ENCODE assay signal across 1 cellular context in the genomic region with DNA sequence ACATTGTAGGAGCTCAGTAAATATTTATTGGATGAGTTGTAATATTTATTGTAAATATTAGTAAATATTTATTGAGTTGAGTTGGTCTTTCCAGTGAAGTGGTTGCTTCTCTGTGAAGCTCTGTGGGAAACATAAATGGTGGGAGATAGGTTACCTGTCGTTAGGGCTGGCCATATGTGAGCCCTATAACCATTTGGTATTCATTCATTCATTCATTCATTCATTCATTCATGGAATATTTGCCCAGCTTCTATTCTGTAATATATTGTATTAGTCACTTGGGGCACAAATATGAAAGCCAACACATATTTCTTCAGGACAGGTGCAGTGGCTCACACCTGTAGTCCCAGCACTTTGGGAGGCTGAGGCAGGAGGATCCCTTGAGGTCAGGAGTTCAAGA.
TF ChIP-seq lines count a peak whose summit lies in the region.

No MANE protein-coding gene starts in this region.

TF ChIP-seq in SK-N-SH, 30 proteins besides CTCF, POLR2A, EP300 and RAD21:
- TF ChIP-seq SMC3 (IDR thresholded peaks at IDR 0.05; ENCODE audit: low read depth, low read length) (no peak), TCF12 (IDR thresholded peaks at IDR 0.05) (no peak), MXI1 (IDR thresholded peaks at IDR 0.05; ENCODE audit: low read depth, low read length) (no peak), NFIC (IDR thresholded peaks at IDR 0.05; ENCODE audit: borderline replicate concordance) (no peak), GATA2 (CRISPR knock-in tag; IDR thresholded peaks at IDR 0.05) (no peak), GABPA (IDR thresholded peaks at IDR 0.05; ENCODE audit: low read depth) (no peak), RXRA (IDR thresholded peaks at IDR 0.05; ENCODE audit: borderline replicate concordance, low read depth) (no peak), FOXM1 (IDR thresholded peaks at IDR 0.05; ENCODE audit: low read depth) (no peak), NRF1 (IDR thresholded peaks at IDR 0.05; ENCODE audit: low read depth, low read length) (no peak), FOSL2 (IDR thresholded peaks at IDR 0.05; ENCODE audit: borderline replicate concordance, low read depth) (no peak), JUND (IDR thresholded peaks at IDR 0.05) (no peak), MEF2A (IDR thresholded peaks at IDR 0.05; ENCODE audit: borderline replicate concordance, low read depth) (no peak), RFX5 (IDR thresholded peaks at IDR 0.05; ENCODE audit: low read length) (no peak)
- TF ChIP-seq, protein P1, sequence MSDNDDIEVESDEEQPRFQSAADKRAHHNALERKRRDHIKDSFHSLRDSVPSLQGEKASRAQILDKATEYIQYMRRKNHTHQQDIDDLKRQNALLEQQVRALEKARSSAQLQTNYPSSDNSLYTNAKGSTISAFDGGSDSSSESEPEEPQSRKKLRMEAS (IDR thresholded peaks at IDR 0.05; ENCODE audit: low read depth): no peak
- TF ChIP-seq, protein P2, sequence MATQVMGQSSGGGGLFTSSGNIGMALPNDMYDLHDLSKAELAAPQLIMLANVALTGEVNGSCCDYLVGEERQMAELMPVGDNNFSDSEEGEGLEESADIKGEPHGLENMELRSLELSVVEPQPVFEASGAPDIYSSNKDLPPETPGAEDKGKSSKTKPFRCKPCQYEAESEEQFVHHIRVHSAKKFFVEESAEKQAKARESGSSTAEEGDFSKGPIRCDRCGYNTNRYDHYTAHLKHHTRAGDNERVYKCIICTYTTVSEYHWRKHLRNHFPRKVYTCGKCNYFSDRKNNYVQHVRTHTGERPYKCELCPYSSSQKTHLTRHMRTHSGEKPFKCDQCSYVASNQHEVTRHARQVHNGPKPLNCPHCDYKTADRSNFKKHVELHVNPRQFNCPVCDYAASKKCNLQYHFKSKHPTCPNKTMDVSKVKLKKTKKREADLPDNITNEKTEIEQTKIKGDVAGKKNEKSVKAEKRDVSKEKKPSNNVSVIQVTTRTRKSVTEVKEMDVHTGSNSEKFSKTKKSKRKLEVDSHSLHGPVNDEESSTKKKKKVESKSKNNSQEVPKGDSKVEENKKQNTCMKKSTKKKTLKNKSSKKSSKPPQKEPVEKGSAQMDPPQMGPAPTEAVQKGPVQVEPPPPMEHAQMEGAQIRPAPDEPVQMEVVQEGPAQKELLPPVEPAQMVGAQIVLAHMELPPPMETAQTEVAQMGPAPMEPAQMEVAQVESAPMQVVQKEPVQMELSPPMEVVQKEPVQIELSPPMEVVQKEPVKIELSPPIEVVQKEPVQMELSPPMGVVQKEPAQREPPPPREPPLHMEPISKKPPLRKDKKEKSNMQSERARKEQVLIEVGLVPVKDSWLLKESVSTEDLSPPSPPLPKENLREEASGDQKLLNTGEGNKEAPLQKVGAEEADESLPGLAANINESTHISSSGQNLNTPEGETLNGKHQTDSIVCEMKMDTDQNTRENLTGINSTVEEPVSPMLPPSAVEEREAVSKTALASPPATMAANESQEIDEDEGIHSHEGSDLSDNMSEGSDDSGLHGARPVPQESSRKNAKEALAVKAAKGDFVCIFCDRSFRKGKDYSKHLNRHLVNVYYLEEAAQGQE (IDR thresholded peaks at IDR 0.05; ENCODE audit: low read depth, low read length): no peak
- TF ChIP-seq, protein P3, sequence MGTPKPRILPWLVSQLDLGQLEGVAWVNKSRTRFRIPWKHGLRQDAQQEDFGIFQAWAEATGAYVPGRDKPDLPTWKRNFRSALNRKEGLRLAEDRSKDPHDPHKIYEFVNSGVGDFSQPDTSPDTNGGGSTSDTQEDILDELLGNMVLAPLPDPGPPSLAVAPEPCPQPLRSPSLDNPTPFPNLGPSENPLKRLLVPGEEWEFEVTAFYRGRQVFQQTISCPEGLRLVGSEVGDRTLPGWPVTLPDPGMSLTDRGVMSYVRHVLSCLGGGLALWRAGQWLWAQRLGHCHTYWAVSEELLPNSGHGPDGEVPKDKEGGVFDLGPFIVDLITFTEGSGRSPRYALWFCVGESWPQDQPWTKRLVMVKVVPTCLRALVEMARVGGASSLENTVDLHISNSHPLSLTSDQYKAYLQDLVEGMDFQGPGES (IDR thresholded peaks at IDR 0.05; ENCODE audit: low read depth, low read length): no peak
